Comparison of ENCODE assay signal across 8 cellular contexts in genomic region chr18:49813321-49814146, GRCh38. TPM values are rescaled to one million over a fixed set of nuclear protein-coding genes. Genes with fewer than 3 reads are reported as not detected.
DNase-seq lines count a peak whose midpoint lies in the region; ATAC-seq, FAIRE-seq and TF ChIP-seq lines count a peak whose summit lies in the region.

ACAA2 (minus strand) TSS chr18:49813533; CDS start chr18:49813484, 49 bp downstream.

- H3K27ac Mint-ChIP-seq in activated T-cell treated with anti-CD3 and anti-CD28 coated beads, Interleukin-2, amount 50 U/mL, for 72 hours = peak within 1 kb of the TSS; percentile 89
- H3K27ac Mint-ChIP-seq in naive B cell = peak within 1 kb of the TSS; percentile 85 to 98 (median 94)
- H3K27ac Mint-ChIP-seq in stimulated activated naive B cell treated with anti-CD40 and anti-IgM and Interleukin-4, amounts not matched to agents 10 μg/mL and 1 μg/mL and 100 μg/mL, for 72 hours = peak within 1 kb of the TSS; percentile 95

- H3K9me3 Mint-ChIP-seq in activated T-cell treated with anti-CD3 and anti-CD28 coated beads, Interleukin-2, amount 50 U/mL, for 72 hours = peaks cover 8% of the 10 kb centered on the region in 2 donors
- H3K9me3 Mint-ChIP-seq in naive B cell = peaks cover 2 to 17% (median 9%) of the 10 kb centered on the region in 7 donors
- peaks cover 8 to 10% of the 10 kb centered on the region in 2 donors for H3K9me3 Mint-ChIP-seq in stimulated activated naive B cell treated with anti-CD40 and anti-IgM and Interleukin-4, amounts not matched to agents 10 μg/mL and 1 μg/mL and 100 μg/mL, for 72 hours

- intact Hi-C loops in esophagus squamous epithelium (cut with DNase I) = no loop called here

- TF ChIP-seq CTCF in esophagus squamous epithelium (IDR thresholded peaks at IDR 0.05) = no peak

- H3K4me1 Mint-ChIP-seq in activated T-cell treated with anti-CD3 and anti-CD28 coated beads, Interleukin-2, amount 50 U/mL, for 72 hours (ENCODE audit: low read depth) = peaks cover 49% of the 10 kb centered on the region
- peaks cover 23 to 32% (median 31%) of the 10 kb centered on the region in 3 donors for H3K4me1 Mint-ChIP-seq in naive B cell
- peaks cover 12 to 35% of the 10 kb centered on the region in 2 donors for H3K4me1 Mint-ChIP-seq in stimulated activated naive B cell treated with anti-CD40 and anti-IgM and Interleukin-4, amounts not matched to agents 10 μg/mL and 1 μg/mL and 100 μg/mL, for 72 hours

- 0 to 2% methylated on average over 3 to 32 of the region's 74 CpGs for WGBS in esophagus squamous epithelium, 2 donors

- peak within 1 kb of the TSS; percentile 59 to 89 (median 76) for H3K4me3 ChIP-seq in esophagus squamous epithelium

- peak in 2 of 4 donors; percentile 54 to 72 for TF ChIP-seq POLR2A in esophagus squamous epithelium (IDR thresholded peaks at IDR 0.05)

- TF ChIP-seq RAD21 in Ishikawa (IDR thresholded peaks at IDR 0.05; ENCODE audit: low read depth) = no peak

- H3K36me3 ChIP-seq in esophagus squamous epithelium = no peaks in the 10 kb centered on the region

- peaks cover 0 to 8% (median 0%) of the 10 kb centered on the region in 3 donors for H3K9me3 ChIP-seq in esophagus squamous epithelium

- no peak for TF ChIP-seq EP300 in Ishikawa (IDR thresholded peaks at IDR 0.05; ENCODE audit: borderline replicate concordance)

- peak; percentile 76 for ATAC-seq in GM21619 (IDR thresholded peaks at IDR 0.05; ENCODE audit: unreplicated experiment)
- peak; percentile 84 to 92 for ATAC-seq in activated T-cell treated with anti-CD3 and anti-CD28 coated beads, Interleukin-2, amount 50 U/mL, for 72 hours (replicated peaks in 1 of 2)
- ATAC-seq in naive B cell (ENCODE audit: low read depth in 2 of 2) = peak; percentile 87 to 89
- ATAC-seq in stimulated activated naive B cell treated with anti-CD40 and anti-IgM and Interleukin-4, amounts not matched to agents 10 μg/mL and 1 μg/mL and 100 μg/mL, for 72 hours (replicated peaks) = peak; percentile 92 to 93

- peaks cover 11 to 14% of the 10 kb centered on the region in 2 donors for H3K36me3 Mint-ChIP-seq in activated T-cell treated with anti-CD3 and anti-CD28 coated beads, Interleukin-2, amount 50 U/mL, for 72 hours (ENCODE audit: insufficient read depth in 2 of 2)
- H3K36me3 Mint-ChIP-seq in naive B cell = peaks cover 4 to 6% of the 10 kb centered on the region in 2 donors
- peaks cover 15 to 28% of the 10 kb centered on the region in 2 donors for H3K36me3 Mint-ChIP-seq in stimulated activated naive B cell treated with anti-CD40 and anti-IgM and Interleukin-4, amounts not matched to agents 10 μg/mL and 1 μg/mL and 100 μg/mL, for 72 hours

- no peaks in the 10 kb centered on the region for H3K27me3 Mint-ChIP-seq in activated T-cell treated with anti-CD3 and anti-CD28 coated beads, Interleukin-2, amount 50 U/mL, for 72 hours (ENCODE audit: low read depth)
- H3K27me3 Mint-ChIP-seq in naive B cell = no peaks in the 10 kb centered on the region
- no peaks in the 10 kb centered on the region for H3K27me3 Mint-ChIP-seq in stimulated activated naive B cell treated with anti-CD40 and anti-IgM and Interleukin-4, amounts not matched to agents 10 μg/mL and 1 μg/mL and 100 μg/mL, for 72 hours

- DNase-seq in DMS53 (lab: John Stamatoyannopoulos, UW) = peak; percentile 95
- DNase-seq in RCC 7860 (ENCODE audit: low spot score) = peak; percentile 55
- DNase-seq in activated T-cell treated with anti-CD3 and anti-CD28 coated beads, Interleukin-2, amount 50 U/mL, for 72 hours = peak; percentile 87 to 91
- peak; percentile 28 for DNase-seq in esophagus squamous epithelium (lab: John Stamatoyannopoulos, UW)
- peak; percentile 67 for DNase-seq in naive B cell
- DNase-seq in stimulated activated naive B cell treated with anti-CD40 and anti-IgM and Interleukin-4, amounts not matched to agents 10 μg/mL and 1 μg/mL and 100 μg/mL, for 72 hours = peak; percentile 76

- no peak for FAIRE-seq in RCC 7860 (lab: Jason Lieb, UNC)

- H3K4me3 Mint-ChIP-seq in activated T-cell treated with anti-CD3 and anti-CD28 coated beads, Interleukin-2, amount 50 U/mL, for 72 hours = peak within 1 kb of the TSS; percentile 96 to 97
- peak within 1 kb of the TSS; percentile 83 to 99 (median 96) for H3K4me3 Mint-ChIP-seq in naive B cell
- H3K4me3 Mint-ChIP-seq in stimulated activated naive B cell treated with anti-CD40 and anti-IgM and Interleukin-4, amounts not matched to agents 10 μg/mL and 1 μg/mL and 100 μg/mL, for 72 hours = peak within 1 kb of the TSS; percentile 95 to 100

- H3K27ac ChIP-seq in esophagus squamous epithelium = peak within 1 kb of the TSS; percentile 86 to 99 (median 95)

- H3K27me3 ChIP-seq in esophagus squamous epithelium = no peaks in the 10 kb centered on the region

- H3K4me1 ChIP-seq in esophagus squamous epithelium = peaks cover 0 to 49% (median 17%) of the 10 kb centered on the region in 3 donors

TF ChIP-seq in Ishikawa, 13 proteins besides CTCF, POLR2A, EP300 and RAD21:
- TF ChIP-seq TCF12 (IDR thresholded peaks at IDR 0.05; ENCODE audit: low read depth) (no peak), USF1 (IDR thresholded peaks at IDR 0.05) (no peak), EGR1 (IDR thresholded peaks at IDR 0.05) (no peak), TAF1 (IDR thresholded peaks at IDR 0.05; ENCODE audit: low read depth) (no peak; the same call in 1 of the 2 replicates), NFIC (IDR thresholded peaks at IDR 0.05) (peak; percentile 58), YY1 (IDR thresholded peaks at IDR 0.05; ENCODE audit: low read depth) (no peak), TEAD4 (IDR thresholded peaks at IDR 0.05) (no peak), CREB1 (IDR thresholded peaks at IDR 0.05; ENCODE audit: low read depth) (no peak), ZBTB7A (IDR thresholded peaks at IDR 0.05; ENCODE audit: low read depth) (peak; percentile 24; the same call in 1 of the 2 replicates), FOXM1 (IDR thresholded peaks at IDR 0.05; ENCODE audit: borderline replicate concordance, low read depth) (no peak)
- TF ChIP-seq, protein P1, sequence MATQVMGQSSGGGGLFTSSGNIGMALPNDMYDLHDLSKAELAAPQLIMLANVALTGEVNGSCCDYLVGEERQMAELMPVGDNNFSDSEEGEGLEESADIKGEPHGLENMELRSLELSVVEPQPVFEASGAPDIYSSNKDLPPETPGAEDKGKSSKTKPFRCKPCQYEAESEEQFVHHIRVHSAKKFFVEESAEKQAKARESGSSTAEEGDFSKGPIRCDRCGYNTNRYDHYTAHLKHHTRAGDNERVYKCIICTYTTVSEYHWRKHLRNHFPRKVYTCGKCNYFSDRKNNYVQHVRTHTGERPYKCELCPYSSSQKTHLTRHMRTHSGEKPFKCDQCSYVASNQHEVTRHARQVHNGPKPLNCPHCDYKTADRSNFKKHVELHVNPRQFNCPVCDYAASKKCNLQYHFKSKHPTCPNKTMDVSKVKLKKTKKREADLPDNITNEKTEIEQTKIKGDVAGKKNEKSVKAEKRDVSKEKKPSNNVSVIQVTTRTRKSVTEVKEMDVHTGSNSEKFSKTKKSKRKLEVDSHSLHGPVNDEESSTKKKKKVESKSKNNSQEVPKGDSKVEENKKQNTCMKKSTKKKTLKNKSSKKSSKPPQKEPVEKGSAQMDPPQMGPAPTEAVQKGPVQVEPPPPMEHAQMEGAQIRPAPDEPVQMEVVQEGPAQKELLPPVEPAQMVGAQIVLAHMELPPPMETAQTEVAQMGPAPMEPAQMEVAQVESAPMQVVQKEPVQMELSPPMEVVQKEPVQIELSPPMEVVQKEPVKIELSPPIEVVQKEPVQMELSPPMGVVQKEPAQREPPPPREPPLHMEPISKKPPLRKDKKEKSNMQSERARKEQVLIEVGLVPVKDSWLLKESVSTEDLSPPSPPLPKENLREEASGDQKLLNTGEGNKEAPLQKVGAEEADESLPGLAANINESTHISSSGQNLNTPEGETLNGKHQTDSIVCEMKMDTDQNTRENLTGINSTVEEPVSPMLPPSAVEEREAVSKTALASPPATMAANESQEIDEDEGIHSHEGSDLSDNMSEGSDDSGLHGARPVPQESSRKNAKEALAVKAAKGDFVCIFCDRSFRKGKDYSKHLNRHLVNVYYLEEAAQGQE (IDR thresholded peaks at IDR 0.05; ENCODE audit: low read depth) = no peak
- TF ChIP-seq, protein P2, sequence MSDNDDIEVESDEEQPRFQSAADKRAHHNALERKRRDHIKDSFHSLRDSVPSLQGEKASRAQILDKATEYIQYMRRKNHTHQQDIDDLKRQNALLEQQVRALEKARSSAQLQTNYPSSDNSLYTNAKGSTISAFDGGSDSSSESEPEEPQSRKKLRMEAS (IDR thresholded peaks at IDR 0.05) = peak; percentile 36; the same call in 1 of the 2 replicates

RNA-seq across cellular contexts. Expression of gene ACAA2, which starts in this region (rescaled TPM):
- total RNA-seq in activated T-cell treated with anti-CD3 and anti-CD28 coated beads, Interleukin-2, amount 50 U/mL, for 72 hours = 10 to 100 TPM; 79.0 to 84.1 TPM
- total RNA-seq in esophagus squamous epithelium = 10 to 100 TPM in 2 of 4 donors, 1 to 10 TPM in 2; 6.8 to 43.6 (median 15.9) TPM
- 100 to 1,000 TPM in 1 of 6 donors, 10 to 100 TPM in 5; 34.5 to 100 (median 43.5) TPM for polyA plus RNA-seq in naive B cell (ENCODE audit: low read depth in 6 of 6)

Comparison
In these comparisons a context has a peak if more than half of its experiments do, and no peak if none do; other contexts are left out.
1. Peak in every context shown above with its lines: DNase-seq, ATAC-seq, H3K4me3 ChIP-seq and H3K27ac ChIP-seq.
2. DNase-seq: peak in every context shown above with its lines; median percentile 95 in DMS53; 89 in activated T-cell treated with anti-CD3 and anti-CD28 coated beads, Interleukin-2, amount 50 U/mL, for 72 hours; 76 in stimulated activated naive B cell treated with anti-CD40 and anti-IgM and Interleukin-4, amounts not matched to agents 10 μg/mL and 1 μg/mL and 100 μg/mL, for 72 hours; 67 in naive B cell; 55 in RCC 7860; 28 in esophagus squamous epithelium.